In the genomic region with DNA sequence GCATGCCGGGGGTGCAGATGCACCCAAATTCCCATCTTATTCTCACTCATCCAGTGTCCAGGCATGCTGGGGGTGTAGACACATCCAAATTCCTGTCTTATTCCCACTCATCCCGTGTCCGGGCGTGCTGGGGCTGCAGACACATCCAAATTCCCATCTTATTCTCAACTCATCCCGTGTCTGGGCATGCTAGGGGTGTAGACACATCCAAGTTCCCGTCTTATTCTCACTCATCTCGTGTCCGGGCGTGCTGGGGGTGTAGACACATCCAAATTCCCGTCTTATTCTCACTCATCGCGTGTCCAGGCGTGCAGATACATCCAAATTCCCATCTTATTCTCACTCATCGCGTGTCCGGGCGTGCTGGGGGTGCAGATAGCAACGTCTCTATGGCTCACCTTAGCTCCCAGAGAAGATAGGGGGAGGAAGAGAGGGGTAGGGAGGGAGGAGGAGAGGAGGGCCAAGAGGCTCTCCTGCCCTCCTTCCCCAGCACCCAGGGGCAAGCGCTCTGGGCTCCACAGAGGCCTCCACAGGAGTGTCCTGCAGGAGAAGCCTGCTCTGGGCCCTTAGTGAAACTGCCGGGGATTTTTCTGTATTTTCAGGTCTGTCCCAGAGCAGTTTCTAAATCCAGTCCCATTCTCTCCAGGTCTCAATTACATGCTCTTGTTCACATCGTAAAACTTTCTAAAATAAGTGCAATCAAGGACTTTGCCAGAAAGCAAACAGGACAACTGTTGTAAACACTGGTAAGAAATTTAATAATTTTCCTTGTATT, we compare ENCODE assay signal across 1 cellular context.
TF ChIP-seq lines count a peak whose summit lies in the region.

No MANE protein-coding gene starts in this region.

TF ChIP-seq in WTC11, 78 proteins besides CTCF, POLR2A, EP300 and RAD21:
- TF ChIP-seq, protein P1, sequence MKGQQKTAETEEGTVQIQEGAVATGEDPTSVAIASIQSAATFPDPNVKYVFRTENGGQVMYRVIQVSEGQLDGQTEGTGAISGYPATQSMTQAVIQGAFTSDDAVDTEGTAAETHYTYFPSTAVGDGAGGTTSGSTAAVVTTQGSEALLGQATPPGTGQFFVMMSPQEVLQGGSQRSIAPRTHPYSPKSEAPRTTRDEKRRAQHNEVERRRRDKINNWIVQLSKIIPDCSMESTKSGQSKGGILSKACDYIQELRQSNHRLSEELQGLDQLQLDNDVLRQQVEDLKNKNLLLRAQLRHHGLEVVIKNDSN (CRISPR knock-in tag; IDR thresholded peaks at IDR 0.05): no peak
- TF ChIP-seq, protein P2, sequence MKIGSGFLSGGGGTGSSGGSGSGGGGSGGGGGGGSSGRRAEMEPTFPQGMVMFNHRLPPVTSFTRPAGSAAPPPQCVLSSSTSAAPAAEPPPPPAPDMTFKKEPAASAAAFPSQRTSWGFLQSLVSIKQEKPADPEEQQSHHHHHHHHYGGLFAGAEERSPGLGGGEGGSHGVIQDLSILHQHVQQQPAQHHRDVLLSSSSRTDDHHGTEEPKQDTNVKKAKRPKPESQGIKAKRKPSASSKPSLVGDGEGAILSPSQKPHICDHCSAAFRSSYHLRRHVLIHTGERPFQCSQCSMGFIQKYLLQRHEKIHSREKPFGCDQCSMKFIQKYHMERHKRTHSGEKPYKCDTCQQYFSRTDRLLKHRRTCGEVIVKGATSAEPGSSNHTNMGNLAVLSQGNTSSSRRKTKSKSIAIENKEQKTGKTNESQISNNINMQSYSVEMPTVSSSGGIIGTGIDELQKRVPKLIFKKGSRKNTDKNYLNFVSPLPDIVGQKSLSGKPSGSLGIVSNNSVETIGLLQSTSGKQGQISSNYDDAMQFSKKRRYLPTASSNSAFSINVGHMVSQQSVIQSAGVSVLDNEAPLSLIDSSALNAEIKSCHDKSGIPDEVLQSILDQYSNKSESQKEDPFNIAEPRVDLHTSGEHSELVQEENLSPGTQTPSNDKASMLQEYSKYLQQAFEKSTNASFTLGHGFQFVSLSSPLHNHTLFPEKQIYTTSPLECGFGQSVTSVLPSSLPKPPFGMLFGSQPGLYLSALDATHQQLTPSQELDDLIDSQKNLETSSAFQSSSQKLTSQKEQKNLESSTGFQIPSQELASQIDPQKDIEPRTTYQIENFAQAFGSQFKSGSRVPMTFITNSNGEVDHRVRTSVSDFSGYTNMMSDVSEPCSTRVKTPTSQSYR (CRISPR knock-in tag; IDR thresholded peaks at IDR 0.05): no peak
- TF ChIP-seq, protein P3, sequence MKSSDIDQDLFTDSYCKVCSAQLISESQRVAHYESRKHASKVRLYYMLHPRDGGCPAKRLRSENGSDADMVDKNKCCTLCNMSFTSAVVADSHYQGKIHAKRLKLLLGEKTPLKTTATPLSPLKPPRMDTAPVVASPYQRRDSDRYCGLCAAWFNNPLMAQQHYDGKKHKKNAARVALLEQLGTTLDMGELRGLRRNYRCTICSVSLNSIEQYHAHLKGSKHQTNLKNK (CRISPR knock-in tag; IDR thresholded peaks at IDR 0.05): no peak
- TF ChIP-seq ZNF121 (CRISPR knock-in tag; IDR thresholded peaks at IDR 0.05): no peak
